In the genomic region with DNA sequence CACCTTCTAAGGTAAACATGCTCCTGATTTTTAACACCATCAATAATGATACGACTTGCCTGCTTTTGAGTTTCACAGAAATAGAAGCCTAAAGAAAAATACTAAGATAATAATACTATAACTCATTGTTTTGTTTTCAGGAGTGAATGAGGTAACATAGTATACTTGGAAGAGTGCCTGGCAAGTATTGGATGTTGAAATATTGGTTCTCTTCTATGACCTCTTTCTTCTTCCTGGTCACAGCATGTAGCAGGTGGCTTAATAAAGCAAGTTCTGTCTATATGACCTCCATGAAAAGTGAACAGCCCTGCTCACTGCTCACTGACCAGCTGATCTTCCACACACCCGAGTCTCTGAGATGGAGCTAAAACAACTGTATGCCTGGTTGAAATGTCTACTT, we compare ENCODE assay signal across 25 cellular contexts.
"Had no signal": no experiment of that assay in that cellular context is flagged by ENCODE, and none has a peak within 500 bp of the region (broad histone marks: within the 10 kb centered on the region; RNA-seq: fewer than 3 reads in every experiment).

No MANE protein-coding gene starts in this region.

- ATAC-seq: heart right ventricle; left ventricle myocardium superior; lower lobe of right lung; natural killer cell; sciatic nerve; stimulated activated memory B cell treated with anti-CD40 and anti-IgM and Interleukin-4, amounts not matched to agents 10 μg/mL and 1 μg/mL and 100 μg/mL, for 72 hours; stimulated activated naive CD8-positive, alpha-beta T cell treated with anti-CD3 and anti-CD28 coated beads, Interleukin-15, amount 100 ng/mL, for 72 hours had no signal

- H3K4me1 ChIP-seq: heart right ventricle, lower lobe of right lung, neural progenitor cell, right atrium auricular region, spleen, tibial nerve, upper lobe of left lung, vagina had no signal

- H2AFZ ChIP-seq: hepatocyte, neural progenitor cell had no signal

- H3K9ac ChIP-seq: neural progenitor cell had no signal

- H3K4me3 ChIP-seq: heart right ventricle, hepatocyte, lower lobe of right lung, neural progenitor cell, right atrium auricular region, skin epidermis, spleen, tibial nerve, upper lobe of left lung, vagina had no signal

- H3K79me2 ChIP-seq: hepatocyte had no signal

- H3K36me3 ChIP-seq: heart right ventricle, lower lobe of right lung, neural progenitor cell, neutrophil, right atrium auricular region, spleen, tibial nerve, upper lobe of left lung, vagina had no signal

- H3K9me3 ChIP-seq: lower lobe of right lung, neutrophil, tibial nerve, upper lobe of left lung, vagina had no signal

- H3K4me2 ChIP-seq: hepatocyte, neural progenitor cell had no signal

- H3K27ac ChIP-seq: heart right ventricle, hepatocyte, lower lobe of right lung, neural progenitor cell, neutrophil, right atrium auricular region, skin epidermis, spleen, tibial nerve, upper lobe of left lung, vagina had no signal

- DNase-seq: heart right ventricle; islet precursor cell; left ventricle myocardium superior; lower lobe of right lung; mammary epithelial cell; mesenchymal stem cell; naive B cell; natural killer cell; nephron progenitor cell; occipital lobe; spleen; stimulated activated CD4-positive, alpha-beta T cell treated with anti-CD3 and anti-CD28 coated beads, Interleukin-4, amount 100 ng/mL, for 24 hours; stimulated activated naive CD4-positive, alpha-beta T cell treated with Interleukin-2 at 50 U/mL for 16 hours; stimulated activated naive CD8-positive, alpha-beta T cell treated with anti-CD3 and anti-CD28 coated beads, Interleukin-15, amount 100 ng/mL, for 72 hours; substantia nigra; upper lobe of left lung had no signal

- H3K27me3 ChIP-seq: heart right ventricle, hepatocyte, neural progenitor cell, neutrophil, right atrium auricular region, spleen, tibial nerve, upper lobe of left lung, vagina had no signal
